ENCODE assay signal across 25 cellular contexts in genomic region chr10:48782321-48782720, GRCh38.
"Had no signal": no experiment of that assay in that cellular context is flagged by ENCODE, and none has a peak within 500 bp of the region (broad histone marks: within the 10 kb centered on the region; RNA-seq: fewer than 3 reads in every experiment).

No MANE protein-coding gene starts in this region.

- H3K36me3 ChIP-seq: cardiac muscle cell, right lobe of liver, thoracic aorta, WERI-Rb-1 had no signal

- H3K36me3 Mint-ChIP-seq: activated naive CD4-positive, alpha-beta T cell treated with anti-CD3 and anti-CD28 coated beads, Interleukin-2, amount 10 ng/mL, durations not matched to agents 7 days and 5 days; immature natural killer cell; natural killer cell treated with Interleukin-12 subunit alpha and Interleukin-12 subunit beta and Interleukin-15 and Interleukin-18, amount 100 ng/mL, for 72 hours; type B pancreatic cell had no signal

- H3K4me1 Mint-ChIP-seq: activated naive CD4-positive, alpha-beta T cell treated with anti-CD3 and anti-CD28 coated beads, Interleukin-2, amount 10 ng/mL, durations not matched to agents 7 days and 5 days; activated naive CD8-positive, alpha-beta T cell treated with anti-CD3 and anti-CD28 coated beads, Interleukin-2, amount 50 U/mL, for 24 hours; immature natural killer cell had no signal

- H3K79me2 ChIP-seq: hepatocyte, parathyroid adenoma had no signal

- H3K4me3 Mint-ChIP-seq: activated naive CD4-positive, alpha-beta T cell treated with anti-CD3 and anti-CD28 coated beads, Interleukin-2, amount 10 ng/mL, durations not matched to agents 7 days and 5 days; activated naive CD8-positive, alpha-beta T cell treated with anti-CD3 and anti-CD28 coated beads, Interleukin-2, amount 50 U/mL, for 24 hours; dendritic cell treated with granulocyte-macrophage colony-stimulating factor and Interleukin-4, amounts not matched to agents 40 ng/mL and 50 ng/mL, for 4 days; immature natural killer cell; natural killer cell treated with Interleukin-12 subunit alpha and Interleukin-12 subunit beta and Interleukin-15 and Interleukin-18, amount 100 ng/mL, for 72 hours; type B pancreatic cell had no signal

- H3K27ac Mint-ChIP-seq: activated naive CD4-positive, alpha-beta T cell treated with anti-CD3 and anti-CD28 coated beads, Interleukin-2, amount 10 ng/mL, durations not matched to agents 7 days and 5 days; activated naive CD8-positive, alpha-beta T cell treated with anti-CD3 and anti-CD28 coated beads, Interleukin-2, amount 50 U/mL, for 24 hours; dendritic cell treated with granulocyte-macrophage colony-stimulating factor and Interleukin-4, amounts not matched to agents 40 ng/mL and 50 ng/mL, for 4 days; immature natural killer cell; natural killer cell treated with Interleukin-12 subunit alpha and Interleukin-12 subunit beta and Interleukin-15 and Interleukin-18, amount 100 ng/mL, for 72 hours; type B pancreatic cell had no signal

- H3K9me3 Mint-ChIP-seq: activated naive CD4-positive, alpha-beta T cell treated with anti-CD3 and anti-CD28 coated beads, Interleukin-2, amount 10 ng/mL, durations not matched to agents 7 days and 5 days; activated naive CD8-positive, alpha-beta T cell treated with anti-CD3 and anti-CD28 coated beads, Interleukin-2, amount 50 U/mL, for 24 hours; dendritic cell treated with granulocyte-macrophage colony-stimulating factor and Interleukin-4, amounts not matched to agents 40 ng/mL and 50 ng/mL, for 4 days; natural killer cell treated with Interleukin-12 subunit alpha and Interleukin-12 subunit beta and Interleukin-15 and Interleukin-18, amount 100 ng/mL, for 72 hours; type B pancreatic cell had no signal

- H3K9ac ChIP-seq: parathyroid adenoma had no signal

- H3K27me3 ChIP-seq: body of pancreas, cardiac muscle cell, hepatocyte, left lung, right lobe of liver had no signal

- H3K9me3 ChIP-seq: body of pancreas, left lung, right lobe of liver, thoracic aorta had no signal

- DNase-seq: activated CD8-positive, alpha-beta memory T cell treated with anti-CD3 and anti-CD28 coated beads for 24 hours; activated naive CD4-positive, alpha-beta T cell treated with anti-CD3 and anti-CD28 coated beads, Interleukin-2, amount 10 ng/mL, durations not matched to agents 7 days and 5 days; activated naive CD8-positive, alpha-beta T cell treated with anti-CD3 and anti-CD28 coated beads, Interleukin-2, amount 50 U/mL, for 24 hours; activated T-cell treated with anti-CD3 and anti-CD28 coated beads, Interleukin-2, amount 50 U/mL, for 48 hours; anterior cingulate cortex; body of pancreas; effector CD8-positive, alpha-beta T cell; foreskin keratinocyte; immature natural killer cell; kidney glomerular epithelial cell; left lung; mammary epithelial cell; stimulated activated CD4-positive, alpha-beta T cell treated with anti-CD3 and anti-CD28 coated beads, Interleukin-2, amount 100 ng/mL, for 48 hours; stimulated activated naive CD4-positive, alpha-beta T cell treated with Interleukin-2 at 50 U/mL for 16 hours; T-helper 1 cell; WERI-Rb-1 had no signal

- H3K4me1 ChIP-seq: body of pancreas, foreskin keratinocyte, parathyroid adenoma, right lobe of liver had no signal

- H3K4me3 ChIP-seq: body of pancreas, cardiac muscle cell, hepatocyte, left lung, right lobe of liver, thoracic aorta had no signal

- H3K27ac ChIP-seq: body of pancreas, cardiac muscle cell, foreskin keratinocyte, hepatocyte, left lung, parathyroid adenoma, right lobe of liver, thoracic aorta, WERI-Rb-1 had no signal

- FAIRE-seq: TTC549 had no signal

- ATAC-seq: activated naive CD8-positive, alpha-beta T cell treated with anti-CD3 and anti-CD28 coated beads, Interleukin-2, amount 50 U/mL, for 24 hours; body of pancreas; foreskin keratinocyte; left lung; right lobe of liver had no signal

- H2AFZ ChIP-seq: hepatocyte, parathyroid adenoma had no signal

- H3K27me3 Mint-ChIP-seq: activated naive CD8-positive, alpha-beta T cell treated with anti-CD3 and anti-CD28 coated beads, Interleukin-2, amount 50 U/mL, for 24 hours; dendritic cell treated with granulocyte-macrophage colony-stimulating factor and Interleukin-4, amounts not matched to agents 40 ng/mL and 50 ng/mL, for 4 days had no signal

- H3K4me2 ChIP-seq: hepatocyte had no signal
